In genomic region chr14:32021341-32021740, GRCh38 we compare ENCODE assay signal across 15 cellular contexts.
"Had no signal": no experiment of that assay in that cellular context is flagged by ENCODE, and none has a peak within 500 bp of the region (broad histone marks: within the 10 kb centered on the region; RNA-seq: fewer than 3 reads in every experiment).

No MANE protein-coding gene starts in this region.

- ATAC-seq: activated CD4-positive, alpha-beta T cell treated with anti-CD3 and anti-CD28 coated beads for 36 hours; foreskin keratinocyte; left colon; natural killer cell treated with Interleukin-12 subunit alpha and Interleukin-12 subunit beta and Interleukin-15 and Interleukin-18, amount 100 ng/mL, for 72 hours had no signal

- H3K36me3 ChIP-seq: sigmoid colon had no signal

- H3K36me3 Mint-ChIP-seq: activated naive CD8-positive, alpha-beta T cell; natural killer cell treated with Interleukin-12 subunit alpha and Interleukin-12 subunit beta and Interleukin-15 and Interleukin-18, amount 100 ng/mL, for 72 hours had no signal

- H3K27ac ChIP-seq: foreskin keratinocyte, sigmoid colon, testis had no signal

- H3K27ac Mint-ChIP-seq: activated CD4-positive, alpha-beta T cell treated with anti-CD3 and anti-CD28 coated beads for 36 hours; activated naive CD8-positive, alpha-beta T cell; activated T-helper 2 cell treated with anti-CD3 and anti-CD28 coated beads, Interferon-gamma antibody, Interleukin-2, Interleukin-4, amounts not matched to agents 10 μg/mL and 5 μg/mL and 100 μg/mL, durations not matched to agents 14 hours and 24 hours and 36 hours; natural killer cell treated with Interleukin-12 subunit alpha and Interleukin-12 subunit beta and Interleukin-15 and Interleukin-18, amount 100 ng/mL, for 72 hours; stimulated activated naive CD8-positive, alpha-beta T cell treated with anti-CD3 and anti-CD28 coated beads, Interleukin-15, Interleukin-2, amounts not matched to agents 100 ng/mL and 50 ng/mL, for 24 hours had no signal

- H3K27me3 ChIP-seq: foreskin keratinocyte, sigmoid colon, testis had no signal

- H3K4me1 Mint-ChIP-seq: activated CD4-positive, alpha-beta T cell treated with anti-CD3 and anti-CD28 coated beads for 36 hours had no signal

- H3K9me3 Mint-ChIP-seq: activated T-helper 2 cell treated with anti-CD3 and anti-CD28 coated beads, Interferon-gamma antibody, Interleukin-2, Interleukin-4, amounts not matched to agents 10 μg/mL and 5 μg/mL and 100 μg/mL, durations not matched to agents 14 hours and 24 hours and 36 hours; natural killer cell treated with Interleukin-12 subunit alpha and Interleukin-12 subunit beta and Interleukin-15 and Interleukin-18, amount 100 ng/mL, for 72 hours; stimulated activated naive CD8-positive, alpha-beta T cell treated with anti-CD3 and anti-CD28 coated beads, Interleukin-15, Interleukin-2, amounts not matched to agents 100 ng/mL and 50 ng/mL, for 24 hours had no signal

- DNase-seq: activated CD4-positive, alpha-beta T cell treated with anti-CD3 and anti-CD28 coated beads for 36 hours; foreskin keratinocyte; head of caudate nucleus; left colon; sigmoid colon; stimulated activated CD4-positive, alpha-beta T cell treated with anti-CD3 and anti-CD28 coated beads, Interleukin-12 subunit alpha, Interleukin-12 subunit beta, amount 100 ng/mL, for 4 hours; SW 1271; testis had no signal

- H3K9me3 ChIP-seq: sigmoid colon, testis had no signal

- H3K4me3 ChIP-seq: lung, sigmoid colon, testis had no signal

- FAIRE-seq: colon, endothelial cell of umbilical vein had no signal

- H3K4me3 Mint-ChIP-seq: activated CD4-positive, alpha-beta T cell treated with anti-CD3 and anti-CD28 coated beads for 36 hours; activated naive CD8-positive, alpha-beta T cell; natural killer cell treated with Interleukin-12 subunit alpha and Interleukin-12 subunit beta and Interleukin-15 and Interleukin-18, amount 100 ng/mL, for 72 hours; stimulated activated naive CD8-positive, alpha-beta T cell treated with anti-CD3 and anti-CD28 coated beads, Interleukin-15, Interleukin-2, amounts not matched to agents 100 ng/mL and 50 ng/mL, for 24 hours had no signal
